In genomic region chr17:41775394-41776226, GRCh38 we compare ENCODE assay signal across 10 cellular contexts. TPM values are rescaled to one million over a fixed set of nuclear protein-coding genes. Genes with fewer than 3 reads are reported as not detected.
DNase-seq lines count a peak whose midpoint lies in the region; ATAC-seq, FAIRE-seq and TF ChIP-seq lines count a peak whose summit lies in the region.
"Had no signal": no experiment of that assay in that cellular context is flagged by ENCODE, and none has a peak within 500 bp of the region (broad histone marks: within the 10 kb centered on the region; RNA-seq: fewer than 3 reads in every experiment).

No MANE protein-coding gene starts in this region.

- H2AK5ac ChIP-seq in trophoblast cell (ENCODE audit: low read length), result peak overlapping the region; percentile 24

- peak overlapping the region; percentile 49 for H4K91ac ChIP-seq in trophoblast cell (ENCODE audit: low read depth, low read length)

- H4K20me1 ChIP-seq in K562 (replicated peaks; ENCODE audit: control insufficient read depth, insufficient read depth, low read length), result peaks cover 10% of the 10 kb centered on the region
- peaks cover 91% of the 10 kb centered on the region for H4K20me1 ChIP-seq in hepatocyte (ENCODE audit: insufficient read depth, poor library complexity, severe bottlenecking)

- H3K9ac ChIP-seq in K562 (ENCODE audit: insufficient read depth in 1 of 2, low read depth in 2 of 2, low read length in 2 of 2), result peak overlapping the region; percentile 10 to 14; a peak in 3 of 4 replicates
- H3K9ac ChIP-seq in trophoblast cell (ENCODE audit: low read length), result peak overlapping the region; percentile 3

- ATAC-seq in K562 (no peak), HG03025 (IDR thresholded peaks at IDR 0.05; ENCODE audit: low FRiP score, unreplicated experiment) (no peak)
- ATAC-seq in stimulated activated naive CD8-positive, alpha-beta T cell treated with anti-CD3 and anti-CD28 coated beads, Interleukin-15, amount 100 ng/mL, for 72 hours, result no peak
- ATAC-seq: activated CD4-positive, CD25-positive, alpha-beta regulatory T cell treated with anti-CD3 and anti-CD28 coated beads, Interleukin-2, amount 50 U/mL, for 24 hours had no signal

- DNase-seq in K562 (ENCODE audit: extremely low read depth in 1 of 4, low spot score in 3 of 4) (peak in 1 of 4 experiments; percentile 16), hepatocyte (ENCODE audit: low spot score) (no peak), trophoblast cell (no peak), COLO668 (lab: John Stamatoyannopoulos, UW; ENCODE audit: unreplicated experiment) (no peak), GM12891 (ENCODE audit: insufficient read length, low spot score) (no peak)
- no peak for DNase-seq in stimulated activated naive CD8-positive, alpha-beta T cell treated with anti-CD3 and anti-CD28 coated beads, Interleukin-15, amount 100 ng/mL, for 72 hours
- DNase-seq: CD4-positive, alpha-beta T cell had no signal

- H3K9me3 ChIP-seq in K562 (replicated peaks; ENCODE audit: control insufficient read depth, insufficient read depth, low read depth, low read length) (no peaks in the 10 kb centered on the region), hepatocyte (ENCODE audit: low read depth) (no peaks in the 10 kb centered on the region), trophoblast cell (ENCODE audit: insufficient read depth, low read depth, low read length) (no peaks in the 10 kb centered on the region)

- H3K36me3 ChIP-seq in K562 (ENCODE audit: control insufficient read depth, insufficient read depth, low read length), result peaks cover 56% of the 10 kb centered on the region
- no peaks in the 10 kb centered on the region for H3K36me3 ChIP-seq in hepatocyte (replicated peaks; ENCODE audit: insufficient read depth, low read depth)
- H3K36me3 ChIP-seq in trophoblast cell (ENCODE audit: control insufficient read depth in 1 of 2, insufficient read depth in 2 of 2, low read length in 2 of 2), result peaks cover 52 to 53% of the 10 kb centered on the region in 2 experiments

- TF ChIP-seq CTCF in C4-2B (conservative IDR thresholded peaks at IDR 0.05) (no peak), K562 (IDR thresholded peaks at IDR 0.05 in 2 of 3, conservative IDR thresholded peaks at IDR 0.05 in 1 of 3; ENCODE audit: insufficient read depth in 2 of 3, low read depth in 1 of 3, low read length in 3 of 3) (no peak), hepatocyte (IDR thresholded peaks at IDR 0.05; ENCODE audit: poor library complexity) (no peak)

- peaks cover 33% of the 10 kb centered on the region for H3K79me1 ChIP-seq in trophoblast cell (ENCODE audit: low read length)

- peaks cover 7% of the 10 kb centered on the region for H3K4me1 Mint-ChIP-seq in stimulated activated naive CD8-positive, alpha-beta T cell treated with anti-CD3 and anti-CD28 coated beads, Interleukin-15, amount 100 ng/mL, for 72 hours

- no peak overlapping the region for H3K4me2 ChIP-seq in K562 (ENCODE audit: insufficient read depth, low read length)
- no peak overlapping the region for H3K4me2 ChIP-seq in hepatocyte
- H3K4me2 ChIP-seq in trophoblast cell (ENCODE audit: low read length), result no peak overlapping the region

- H3K27me3 ChIP-seq in K562 (ENCODE audit: control insufficient read depth in 2 of 2, insufficient read depth in 2 of 2, low read length in 2 of 2) (no peaks in the 10 kb centered on the region), hepatocyte (no peaks in the 10 kb centered on the region), trophoblast cell (ENCODE audit: insufficient read depth, low read length) (no peaks in the 10 kb centered on the region)

- no peak for TF ChIP-seq POLR2A in K562 (conservative IDR thresholded peaks at IDR 0.05)
- no peak for TF ChIP-seq POLR2A in GM12891 (IDR thresholded peaks at IDR 0.05; ENCODE audit: low read depth, low read length)

- H2BK120ac ChIP-seq in trophoblast cell (ENCODE audit: insufficient read depth, low read length, poor library complexity), result peak overlapping the region; percentile 72

- H3K9me1 ChIP-seq in K562 (ENCODE audit: control insufficient read depth, insufficient read depth, low read length), result peaks cover 3% of the 10 kb centered on the region

- peak overlapping the region; percentile 57 for H3K18ac ChIP-seq in trophoblast cell (ENCODE audit: low read length)

- H2BK5ac ChIP-seq in trophoblast cell (ENCODE audit: low read depth, low read length, poor library complexity), result peak overlapping the region; percentile 28

- no peaks in the 10 kb centered on the region for H3K9me3 Mint-ChIP-seq in stimulated activated naive CD8-positive, alpha-beta T cell treated with anti-CD3 and anti-CD28 coated beads, Interleukin-15, amount 100 ng/mL, for 72 hours
- H3K9me3 Mint-ChIP-seq: CD4-positive, alpha-beta T cell had no signal

- WGBS in K562 (ENCODE audit: insufficient coverage, low coverage, missing lambda C conversion rate), result 89% methylated on average over 9 of the region's 12 CpGs
- 82% methylated on average over 12 of the region's 12 CpGs for WGBS in hepatocyte (ENCODE audit: low lambda C conversion rate, missing lambda C conversion rate)
- no CpG with 5 or more reads among the region's 12 CpGs for WGBS in trophoblast cell (ENCODE audit: extremely low coverage, insufficient coverage, insufficient read length)

- peak overlapping the region; percentile 41 for H3K4ac ChIP-seq in trophoblast cell (ENCODE audit: low read depth, low read length)

- intact Hi-C loops in K562 (cut with micrococcal nuclease), result no loop called here

- BruUV-seq in K562 (replicated peaks; lab: Mats Ljungman, UMichigan), result no TSS peak

- no peak overlapping the region for H3K27ac Mint-ChIP-seq in stimulated activated naive CD8-positive, alpha-beta T cell treated with anti-CD3 and anti-CD28 coated beads, Interleukin-15, amount 100 ng/mL, for 72 hours
- H3K27ac Mint-ChIP-seq: CD4-positive, alpha-beta T cell had no signal

- H3K14ac ChIP-seq in trophoblast cell (ENCODE audit: low read length), result peak overlapping the region; percentile 1

- peaks cover 57% of the 10 kb centered on the region for H3K79me2 ChIP-seq in K562 (ENCODE audit: control insufficient read depth, insufficient read depth, low read length)
- peaks cover 94% of the 10 kb centered on the region for H3K79me2 ChIP-seq in hepatocyte
- peaks cover 37% of the 10 kb centered on the region for H3K79me2 ChIP-seq in trophoblast cell (ENCODE audit: control insufficient read depth, insufficient read depth, low read length, poor library complexity)

- H3K4me1 ChIP-seq in K562 (replicated peaks in 1 of 2; ENCODE audit: control insufficient read depth in 2 of 2, insufficient read depth in 2 of 2, low read length in 2 of 2), result peaks cover 0 to 31% of the 10 kb centered on the region in 2 experiments; a peak in 2 of 5 replicates
- peaks cover 59% of the 10 kb centered on the region for H3K4me1 ChIP-seq in hepatocyte (ENCODE audit: insufficient read depth)
- peaks cover 52 to 55% of the 10 kb centered on the region in 2 experiments for H3K4me1 ChIP-seq in trophoblast cell (ENCODE audit: control insufficient read depth in 1 of 2, insufficient read depth in 2 of 2, low read length in 2 of 2)

- H3K9me2 ChIP-seq in hepatocyte (replicated peaks; ENCODE audit: insufficient read depth), result no peaks in the 10 kb centered on the region

- CTCF ChIA-PET in K562 (lab: Yijun Ruan, JAX; ENCODE audit: low intra/inter-chr PET ratio), result no interaction called here

- peak overlapping the region; percentile 21 for H4K8ac ChIP-seq in trophoblast cell (ENCODE audit: low read depth, low read length)

- in situ Hi-C loops in K562 (cut with MboI), result no loop called here

- H3K4me3 Mint-ChIP-seq in stimulated activated naive CD8-positive, alpha-beta T cell treated with anti-CD3 and anti-CD28 coated beads, Interleukin-15, amount 100 ng/mL, for 72 hours, result no peak overlapping the region
- H3K4me3 Mint-ChIP-seq: CD4-positive, alpha-beta T cell had no signal

- FAIRE-seq in K562 (lab: Jason Lieb, UNC) (no peak), GM12891 (lab: Jason Lieb, UNC) (no peak)

- POLR2A ChIA-PET in K562 (lab: Yijun Ruan, JAX), result interaction anchor here (0.8 to 1.2 kb wide), 2 partner anchors 10 to 22 kb away, joined by 4 read pairs; no protein-coding TSS in a partner anchor

- H4K12ac ChIP-seq in trophoblast cell (ENCODE audit: low read depth, low read length), result peak overlapping the region; percentile 3

- peak overlapping the region; percentile 23 for H2BK12ac ChIP-seq in trophoblast cell (ENCODE audit: low read length)

- H3K27me3 Mint-ChIP-seq in stimulated activated naive CD8-positive, alpha-beta T cell treated with anti-CD3 and anti-CD28 coated beads, Interleukin-15, amount 100 ng/mL, for 72 hours, result no peaks in the 10 kb centered on the region
- H3K27me3 Mint-ChIP-seq: CD4-positive, alpha-beta T cell had no signal

- TF ChIP-seq RAD21 in K562 (CRISPR knock-in tag; conservative IDR thresholded peaks at IDR 0.05 in 1 of 2, IDR thresholded peaks at IDR 0.05 in 1 of 2), result no peak

- no peak overlapping the region for H3K4me3 ChIP-seq in K562
- H3K4me3 ChIP-seq in hepatocyte, result no peak overlapping the region
- H3K4me3 ChIP-seq in trophoblast cell (ENCODE audit: low read depth, low read length), result no peak overlapping the region

- no peak for TF ChIP-seq EP300 in K562 (IDR thresholded peaks at IDR 0.05; ENCODE audit: low read length)

- H3K23ac ChIP-seq in trophoblast cell (ENCODE audit: low read length), result no peak overlapping the region

- H3K27ac ChIP-seq in C4-2B, result peak overlapping the region; percentile 88
- H3K27ac ChIP-seq in K562 (ENCODE audit: extremely low read depth, low read depth, low read length), result no peak overlapping the region
- peak overlapping the region; percentile 98 for H3K27ac ChIP-seq in hepatocyte
- H3K27ac ChIP-seq in trophoblast cell (ENCODE audit: low read depth, low read length), result peak overlapping the region; percentile 67

- H2AFZ ChIP-seq in K562 (ENCODE audit: low read depth, low read length) (no peak overlapping the region), hepatocyte (no peak overlapping the region), trophoblast cell (ENCODE audit: insufficient read depth, low read length, poor library complexity) (no peak overlapping the region)

RNA-seq across cellular contexts. Expression of gene JUP, which starts 10.9 kb away (rescaled TPM):
- total RNA-seq in K562 (2011; cell fraction: chromatin; rRNA removed; ENCODE audit: low replicate concordance), result 41.8 and 117 TPM in 2 replicates
- total RNA-seq in K562 (2011; cell fraction: nucleolus; rRNA removed), result 67.9 and 82.9 TPM in 2 replicates
- total RNA-seq in K562 (2011; cell fraction: nucleoplasm; rRNA removed), result 49.6 and 59.9 TPM in 2 replicates
- 99.9 and 129 TPM in 2 replicates for total RNA-seq in K562 (2014; rRNA removed)
- total RNA-seq in K562 (2014; rRNA removed; fragmentation: Illumina TruSeq; extraction: Trizol), result 14.3 and 17.9 TPM in 2 replicates
- total RNA-seq in K562 (2015; rRNA removed; fragmentation: Illumina TruSeq; extraction: Trizol), result 31.2 and 38.5 TPM in 2 replicates
- 166 and 177 TPM in 2 replicates for total RNA-seq in K562 (2021)
- polyA plus RNA-seq in K562 (2011; rRNA removed), result 9.0 and 26.7 TPM in 2 replicates
- 23.4 and 65.3 TPM in 2 replicates for polyA plus RNA-seq in K562 (2011; cell fraction: cytosol; rRNA removed)
- 24.8 and 58.9 TPM in 2 replicates for polyA plus RNA-seq in K562 (2011; cell fraction: nucleus; rRNA removed)
- 132 and 195 TPM in 2 replicates for polyA plus RNA-seq in K562 (2012)
- 84.1 and 134 TPM in 2 replicates for polyA plus RNA-seq in K562 (2014; fragmentation: Illumina TruSeq; extraction: Trizol)
- 1 to 10 TPM; 6.4 to 8.2 TPM for polyA plus RNA-seq in K562 (2014; fragmentation: Nextera tagmentation; extraction: Ambion mirVana)
- polyA plus RNA-seq in K562 (2014; rRNA removed), result 53.6 and 70.3 TPM in 2 replicates
- polyA minus RNA-seq in K562 (2011; rRNA and poly(A)+ RNA removed), result 9.3 and 17.2 TPM in 2 replicates
- polyA minus RNA-seq in K562 (2011; cell fraction: cytosol; rRNA and poly(A)+ RNA removed), result 88.8 and 101 TPM in 2 replicates
- polyA minus RNA-seq in K562 (2011; cell fraction: nucleus; rRNA and poly(A)+ RNA removed), result 20.8 and 31.1 TPM in 2 replicates
- 162 and 209 TPM in 2 replicates for total RNA-seq in hepatocyte
- polyA plus RNA-seq in hepatocyte, result 191 and 214 TPM in 2 replicates
- polyA plus RNA-seq in trophoblast cell (2013), result 367 and 395 TPM in 2 replicates
- polyA plus RNA-seq in GM12891 (2012; ENCODE audit: low read depth, missing spikeins), result 21.3 TPM

RNA-seq across cellular contexts. Expression of gene P3H4, which starts 36.1 kb away (rescaled TPM):
- 2.3 and 6.4 TPM in 2 replicates for total RNA-seq in K562 (2011; cell fraction: chromatin; rRNA removed; ENCODE audit: low replicate concordance)
- total RNA-seq in K562 (2011; cell fraction: nucleolus; rRNA removed), result 5.1 and 7.0 TPM in 2 replicates
- total RNA-seq in K562 (2011; cell fraction: nucleoplasm; rRNA removed), result 4.8 and 6.9 TPM in 2 replicates
- 2.4 and 3.0 TPM in 2 replicates for total RNA-seq in K562 (2014; rRNA removed)
- total RNA-seq in K562 (2014; rRNA removed; fragmentation: Illumina TruSeq; extraction: Trizol), result 0.26 and 0.69 TPM in 2 replicates
- total RNA-seq in K562 (2015; rRNA removed; fragmentation: Illumina TruSeq; extraction: Trizol), result 1.5 and 1.9 TPM in 2 replicates
- 1.9 and 2.4 TPM in 2 replicates for total RNA-seq in K562 (2021)
- 1.0 and 1.2 TPM in 2 replicates for polyA plus RNA-seq in K562 (2011; rRNA removed)
- 1.4 and 2.5 TPM in 2 replicates for polyA plus RNA-seq in K562 (2011; cell fraction: cytosol; rRNA removed)
- 0.88 and 1.4 TPM in 2 replicates for polyA plus RNA-seq in K562 (2011; cell fraction: nucleus; rRNA removed)
- 2.6 and 3.4 TPM in 2 replicates for polyA plus RNA-seq in K562 (2012)
- polyA plus RNA-seq in K562 (2014; fragmentation: Illumina TruSeq; extraction: Trizol), result 0.95 and 1.00 TPM in 2 replicates
- under 1 TPM; 0.10 to 0.39 TPM for polyA plus RNA-seq in K562 (2014; fragmentation: Nextera tagmentation; extraction: Ambion mirVana)
- 3.3 and 3.7 TPM in 2 replicates for polyA plus RNA-seq in K562 (2014; rRNA removed)
- polyA minus RNA-seq in K562 (2011; rRNA and poly(A)+ RNA removed), result 0.57 and 1.1 TPM in 2 replicates
- polyA minus RNA-seq in K562 (2011; cell fraction: cytosol; rRNA and poly(A)+ RNA removed), result 1.8 and 2.3 TPM in 2 replicates
- polyA minus RNA-seq in K562 (2011; cell fraction: nucleus; rRNA and poly(A)+ RNA removed), result 1.6 and 2.0 TPM in 2 replicates
- total RNA-seq in hepatocyte, result 62.6 and 66.2 TPM in 2 replicates
- polyA plus RNA-seq in hepatocyte, result 109 and 110 TPM in 2 replicates
- 27.5 and 27.8 TPM in 2 replicates for polyA plus RNA-seq in trophoblast cell (2013)
- 0.19 TPM for polyA plus RNA-seq in GM12891 (2012; ENCODE audit: low read depth, missing spikeins)

RNA-seq across cellular contexts. Expression of gene FKBP10, which starts 37.2 kb away (rescaled TPM):
- total RNA-seq in K562 (2011; cell fraction: chromatin; rRNA removed; ENCODE audit: low replicate concordance), result 17.5 and 38.2 TPM in 2 replicates
- total RNA-seq in K562 (2011; cell fraction: nucleolus; rRNA removed), result 21.8 and 23.9 TPM in 2 replicates
- total RNA-seq in K562 (2011; cell fraction: nucleoplasm; rRNA removed), result 14.6 and 17.6 TPM in 2 replicates
- total RNA-seq in K562 (2014; rRNA removed) (1.3 and 1.6 TPM in 2 replicates), K562 (2014; rRNA removed; fragmentation: Illumina TruSeq; extraction: Trizol) (0.57 and 0.76 TPM in 2 replicates), K562 (2015; rRNA removed; fragmentation: Illumina TruSeq; extraction: Trizol) (0.72 and 0.94 TPM in 2 replicates), K562 (2021) (2.6 and 3.0 TPM in 2 replicates), hepatocyte (239 and 290 TPM in 2 replicates)
- polyA plus RNA-seq in K562 (2011; rRNA removed) (1.5 and 7.1 TPM in 2 replicates), K562 (2014; fragmentation: Illumina TruSeq; extraction: Trizol) (2.0 and 2.7 TPM in 2 replicates), K562 (2014; fragmentation: Nextera tagmentation; extraction: Ambion mirVana) (under 1 TPM in 1 of 2 experiments, not detected in 1; 0.03 TPM), K562 (2014; rRNA removed) (2.5 and 6.5 TPM in 2 replicates), hepatocyte (88.0 and 92.0 TPM in 2 replicates)
- 4.0 and 4.6 TPM in 2 replicates for polyA plus RNA-seq in K562 (2011; cell fraction: cytosol; rRNA removed)
- 28.3 and 44.3 TPM in 2 replicates for polyA plus RNA-seq in K562 (2011; cell fraction: nucleus; rRNA removed)
- polyA plus RNA-seq in K562 (2012), result 2.7 and 3.1 TPM in 2 replicates
- 0.63 and 1.1 TPM in 2 replicates for polyA minus RNA-seq in K562 (2011; rRNA and poly(A)+ RNA removed)
- 1.6 and 4.7 TPM in 2 replicates for polyA minus RNA-seq in K562 (2011; cell fraction: cytosol; rRNA and poly(A)+ RNA removed)
- 2.6 and 5.1 TPM in 2 replicates for polyA minus RNA-seq in K562 (2011; cell fraction: nucleus; rRNA and poly(A)+ RNA removed)
- 181 and 187 TPM in 2 replicates for polyA plus RNA-seq in trophoblast cell (2013)
- 1.1 TPM for polyA plus RNA-seq in GM12891 (2012; ENCODE audit: low read depth, missing spikeins)
- total RNA-seq: CD4-positive, alpha-beta T cell had no signal

RNA-seq across cellular contexts. Expression of gene HAP1, which starts 41.2 kb away (rescaled TPM):
- total RNA-seq in K562 (2011; cell fraction: chromatin; rRNA removed; ENCODE audit: low replicate concordance), result 0.09 TPM in 1 of 2 replicates, not detected in the other
- total RNA-seq in K562 (2011; cell fraction: nucleolus; rRNA removed), result not detected in 2 replicates
- not detected in 2 replicates for total RNA-seq in K562 (2011; cell fraction: nucleoplasm; rRNA removed)
- total RNA-seq in K562 (2014; rRNA removed) (under 0.01 TPM in 1 of 2 replicates, not detected in the other), K562 (2014; rRNA removed; fragmentation: Illumina TruSeq; extraction: Trizol) (not detected in 2 replicates), K562 (2015; rRNA removed; fragmentation: Illumina TruSeq; extraction: Trizol) (0.04 TPM in 1 of 2 replicates, not detected in the other), K562 (2021) (0.09 TPM in 1 of 2 replicates, not detected in the other), hepatocyte (0.03 and 0.08 TPM in 2 replicates)
- polyA plus RNA-seq in K562 (2011; rRNA removed) (not detected in 2 replicates), K562 (2014; fragmentation: Illumina TruSeq; extraction: Trizol) (not detected in 2 replicates), K562 (2014; fragmentation: Nextera tagmentation; extraction: Ambion mirVana) (not detected), K562 (2014; rRNA removed) (not detected in 2 replicates), hepatocyte (0.18 and 0.44 TPM in 2 replicates)
- polyA plus RNA-seq in K562 (2011; cell fraction: cytosol; rRNA removed), result 0.04 TPM in 1 of 2 replicates, not detected in the other
- polyA plus RNA-seq in K562 (2011; cell fraction: nucleus; rRNA removed), result 0.07 and 0.15 TPM in 2 replicates
- 0.04 TPM in 1 of 2 replicates, not detected in the other for polyA plus RNA-seq in K562 (2012)
- polyA minus RNA-seq in K562 (2011; rRNA and poly(A)+ RNA removed), result not detected in 2 replicates
- polyA minus RNA-seq in K562 (2011; cell fraction: cytosol; rRNA and poly(A)+ RNA removed), result not detected in 2 replicates
- not detected in 2 replicates for polyA minus RNA-seq in K562 (2011; cell fraction: nucleus; rRNA and poly(A)+ RNA removed)
- polyA plus RNA-seq in trophoblast cell (2013), result 14.5 and 20.7 TPM in 2 replicates
- polyA plus RNA-seq in GM12891 (2012; ENCODE audit: low read depth, missing spikeins), result not detected
